In genomic region chr13:112448621-112449544, GRCh38 we compare ENCODE assay signal across 13 cellular contexts.
"Had no signal": no experiment of that assay in that cellular context is flagged by ENCODE, and none has a peak within 500 bp of the region (broad histone marks: within the 10 kb centered on the region; RNA-seq: fewer than 3 reads in every experiment).

No MANE protein-coding gene starts in this region.

- H3K4me3 ChIP-seq: body of pancreas, pancreas, uterus had no signal

- H3K27ac ChIP-seq: body of pancreas, pancreas, uterus had no signal

- H3K27me3 ChIP-seq: pancreas, uterus had no signal

- ATAC-seq: activated CD4-positive, CD25-positive, alpha-beta regulatory T cell treated with anti-CD3 and anti-CD28 coated beads, Interleukin-2, amount 50 U/mL, for 24 hours; activated naive CD4-positive, alpha-beta T cell treated with anti-CD3 and anti-CD28 coated beads, Interleukin-2, amount 50 U/mL, for 72 hours; body of pancreas; esophagus mucosa; left cardiac atrium; pancreas had no signal

- H3K9me3 ChIP-seq: body of pancreas, pancreas, uterus had no signal

- H3K36me3 ChIP-seq: pancreas, uterus had no signal

- DNase-seq: amniotic stem cell; body of pancreas; dermis blood vessel endothelial cell; left cardiac atrium; mammary epithelial cell; nephron progenitor cell; stimulated activated CD4-positive, alpha-beta T cell treated with anti-CD3 and anti-CD28 coated beads, Interleukin-4, amount 100 ng/mL, for 4 hours; SW 1271; uterus had no signal

- H3K4me1 ChIP-seq: uterus had no signal
